In genomic region chr6:154737424-154737823, GRCh38 we compare ENCODE assay signal across 28 cellular contexts. TPM values are rescaled to one million over a fixed set of nuclear protein-coding genes. Genes with fewer than 3 reads are reported as not detected.
A peak's percentile ranks its signal among the peaks of the same experiment; 100 is the strongest.
DNase-seq lines count a peak whose midpoint lies in the region; ATAC-seq, FAIRE-seq and TF ChIP-seq lines count a peak whose summit lies in the region.
"Had no signal": no experiment of that assay in that cellular context is flagged by ENCODE, and none has a peak within 500 bp of the region (broad histone marks: within the 10 kb centered on the region; RNA-seq: fewer than 3 reads in every experiment).

No MANE protein-coding gene starts in this region.

- H4K20me1 ChIP-seq in OCI-LY1 (ENCODE audit: insufficient read depth, low read length) = no peaks in the 10 kb centered on the region
- peaks cover 12 to 14% of the 10 kb centered on the region in 2 experiments for H4K20me1 ChIP-seq in H1 (replicated peaks in 1 of 2; ENCODE audit: control insufficient read depth in 1 of 2, insufficient read depth in 2 of 2, low read length in 2 of 2)

- no peaks in the 10 kb centered on the region for H3F3A ChIP-seq in OCI-LY1 (ENCODE audit: insufficient read depth, low read length)

- no peak overlapping the region for H4K91ac ChIP-seq in H1 (replicated peaks; ENCODE audit: insufficient read length, low read length)
- H4K91ac ChIP-seq in mesenchymal stem cell (ENCODE audit: low read length) = no peak overlapping the region

- no peak for TF ChIP-seq EP300 in H1 (IDR thresholded peaks at IDR 0.05; ENCODE audit: borderline replicate concordance in 1 of 2, low read depth in 2 of 2, low read length in 2 of 2)

- H3K27me3 ChIP-seq in OCI-LY1 (ENCODE audit: insufficient read depth, low read length) = no peaks in the 10 kb centered on the region
- no peaks in the 10 kb centered on the region for H3K27me3 ChIP-seq in H1 (replicated peaks in 1 of 4; ENCODE audit: control insufficient read depth in 3 of 4, extremely low read depth in 1 of 4, insufficient read depth in 3 of 4, low read length in 3 of 4)
- no peaks in the 10 kb centered on the region for H3K27me3 ChIP-seq in gastrocnemius medialis
- H3K27me3 ChIP-seq in mesenchymal stem cell (ENCODE audit: control insufficient read depth in 1 of 2, insufficient read depth in 1 of 2, low read length in 2 of 2) = no peaks in the 10 kb centered on the region
- H3K27me3 ChIP-seq: dorsolateral prefrontal cortex, tibial nerve had no signal

- no peak overlapping the region for H3K56ac ChIP-seq in H1 (replicated peaks; ENCODE audit: insufficient read length, low read depth, low read length)

- FAIRE-seq in H1 (lab: Jason Lieb, UNC) = no peak
- FAIRE-seq: H54, islet of Langerhans had no signal

- intact Hi-C loops in gastrocnemius medialis (cut with DNase I; ENCODE audit: low total_unique reads) = loop anchor here (10.0 kb wide), 1 partner anchor 223 kb away; the partner anchor contains the start of gene CNKSR3

- H2BK5ac ChIP-seq in H1 (ENCODE audit: low read depth, low read length) (no peak overlapping the region), mesenchymal stem cell (ENCODE audit: low read depth, low read length, poor library complexity, severe bottlenecking) (no peak overlapping the region)

- no peak overlapping the region for H3K4me3 Mint-ChIP-seq in activated T-cell treated with anti-CD3 and anti-CD28 coated beads, Interleukin-2, amount 50 U/mL, for 24 hours

- no peak overlapping the region for H3K14ac ChIP-seq in H1 (ENCODE audit: insufficient read length)
- H3K14ac ChIP-seq in mesenchymal stem cell (ENCODE audit: low read length in 2 of 2) = no peak overlapping the region

- H3K27ac ChIP-seq in OCI-LY1 (ENCODE audit: low read depth, low read length, poor library complexity, severe bottlenecking) (no peak overlapping the region), H1 (ENCODE audit: low read depth, low read length) (0 out of 2 replicates have a peak overlapping the region, but pooled peaks have one; percentile 33), gastrocnemius medialis (peak overlapping the region; percentile 48 to 99 (median 52)), mesenchymal stem cell (ENCODE audit: low read length, poor library complexity, severe bottlenecking) (no peak overlapping the region)
- H3K27ac ChIP-seq: dorsolateral prefrontal cortex, RWPE1, tibial nerve had no signal

- H2AFZ ChIP-seq in OCI-LY1 (ENCODE audit: low read length) = no peak overlapping the region
- H2AFZ ChIP-seq in H1 (ENCODE audit: low read length) = no peak overlapping the region
- H2AFZ ChIP-seq in mesenchymal stem cell (ENCODE audit: low read depth, low read length) = no peak overlapping the region

- H3K4me2 ChIP-seq in OCI-LY1 (ENCODE audit: low read length) = peak overlapping the region; percentile 37; the same call in 1 of the 2 replicates
- H3K4me2 ChIP-seq in H1 (ENCODE audit: insufficient read depth in 1 of 2, low read depth in 2 of 2, low read length in 2 of 2) = no peak overlapping the region
- no peak overlapping the region for H3K4me2 ChIP-seq in mesenchymal stem cell (ENCODE audit: low read length, poor library complexity, severe bottlenecking)

- no peak for DNase-seq in activated T-cell treated with anti-CD3 and anti-CD28 coated beads, Interleukin-2, amount 50 U/mL, for 24 hours
- no peak for DNase-seq in activated T-cell treated with anti-CD3 and anti-CD28 coated beads, Interleukin-2, amount 50 U/mL, for 1 hour
- DNase-seq in H1 (ENCODE audit: low read depth in 1 of 2, low spot score in 2 of 2) (no peak), gastrocnemius medialis (no peak), mesenchymal stem cell (no peak), DMS153 (lab: John Stamatoyannopoulos, UW) (no peak)
- DNase-seq: 8988T; activated B cell treated with CpG ODN at 0.5 μM for 24 hours; activated CD4-positive, alpha-beta T cell treated with anti-CD3 and anti-CD28 coated beads, Interleukin-2, amount 50 U/mL, for 4 hours; activated naive CD4-positive, alpha-beta T cell; Calu3; caudate nucleus; dorsolateral prefrontal cortex; EL; foreskin melanocyte; MM.1S; NCI-H2171; NCI-H69; retina; SK-N-SH; stimulated activated naive CD8-positive, alpha-beta T cell treated with anti-CD3 and anti-CD28 coated beads, Interleukin-15, amount 100 ng/mL, for 72 hours; T-helper 9 cell had no signal

- H3K4me3 ChIP-seq in OCI-LY1 (ENCODE audit: low read depth, low read length, poor library complexity, severe bottlenecking) = no peak overlapping the region
- no peak overlapping the region for H3K4me3 ChIP-seq in H1 (ENCODE audit: extremely low read depth in 1 of 4, insufficient read depth in 2 of 4, low read depth in 3 of 4, low read length in 4 of 4)
- H3K4me3 ChIP-seq in gastrocnemius medialis = no peak overlapping the region
- no peak overlapping the region for H3K4me3 ChIP-seq in mesenchymal stem cell (ENCODE audit: insufficient read depth in 1 of 2, low read depth in 1 of 2, low read length in 2 of 2)
- H3K4me3 ChIP-seq: tibial nerve had no signal

- H3K9me3 ChIP-seq in OCI-LY1 (ENCODE audit: low read length) = no peaks in the 10 kb centered on the region
- H3K9me3 ChIP-seq in H1 (ENCODE audit: insufficient read depth in 2 of 2, low read depth in 1 of 2, low read length in 1 of 2) = no peaks in the 10 kb centered on the region
- H3K9me3 ChIP-seq in gastrocnemius medialis = no peaks in the 10 kb centered on the region
- no peaks in the 10 kb centered on the region for H3K9me3 ChIP-seq in mesenchymal stem cell (ENCODE audit: control insufficient read depth, low read length)
- H3K9me3 ChIP-seq: SK-N-SH, tibial nerve had no signal

- H3K23ac ChIP-seq in H1 (ENCODE audit: insufficient read length) (no peak overlapping the region), mesenchymal stem cell (ENCODE audit: low read length in 2 of 2) (peak overlapping the region in 1 of 2 experiments; percentile 72)

- H4K5ac ChIP-seq in H1 (ENCODE audit: insufficient read length, low read depth, low read length) = no peak overlapping the region

- H3K79me1 ChIP-seq in H1 (ENCODE audit: low read depth, low read length) = peaks cover 2% of the 10 kb centered on the region; the same call in 1 of the 2 replicates
- H3K79me1 ChIP-seq in mesenchymal stem cell (replicated peaks; ENCODE audit: low read length, poor library complexity, severe bottlenecking) = no peaks in the 10 kb centered on the region

- H2BK20ac ChIP-seq in H1 (ENCODE audit: low read length) = no peak overlapping the region

- H2BK12ac ChIP-seq in H1 (ENCODE audit: low read depth, low read length) (no peak overlapping the region), mesenchymal stem cell (ENCODE audit: low read length in 2 of 2) (no peak overlapping the region)

- peaks cover 55% of the 10 kb centered on the region for H3K4me1 ChIP-seq in OCI-LY1 (ENCODE audit: insufficient read depth, low read length, severe bottlenecking)
- H3K4me1 ChIP-seq in H1 (replicated peaks in 1 of 4; ENCODE audit: control insufficient read depth in 3 of 4, insufficient read depth in 4 of 4, low read length in 3 of 4) = peaks cover 2 to 6% (median 4%) of the 10 kb centered on the region in 4 experiments
- H3K4me1 ChIP-seq in gastrocnemius medialis = peaks cover 78% of the 10 kb centered on the region in 2 donors
- peaks cover 14% of the 10 kb centered on the region for H3K4me1 ChIP-seq in mesenchymal stem cell (ENCODE audit: control insufficient read depth, insufficient read depth, low read depth, low read length)

- H3K23me2 ChIP-seq in H1 (ENCODE audit: low read depth, low read length) = peaks cover 2% of the 10 kb centered on the region; the same call in 1 of the 2 replicates

- H3K9me2 ChIP-seq in OCI-LY1 (ENCODE audit: low read depth, low read length) = no peaks in the 10 kb centered on the region
- H3K9me2 ChIP-seq: SK-N-SH had no signal

- H4K8ac ChIP-seq in H1 (ENCODE audit: extremely low read depth, insufficient read depth, low read length) (peak overlapping the region; percentile 41; the same call in 1 of the 2 replicates), mesenchymal stem cell (ENCODE audit: low read length) (no peak overlapping the region)

- no peaks in the 10 kb centered on the region for H3K27me3 Mint-ChIP-seq in activated T-cell treated with anti-CD3 and anti-CD28 coated beads, Interleukin-2, amount 50 U/mL, for 24 hours
- H3K27me3 Mint-ChIP-seq: activated B cell treated with CpG ODN at 0.5 μM for 24 hours; stimulated activated naive CD8-positive, alpha-beta T cell treated with anti-CD3 and anti-CD28 coated beads, Interleukin-15, amount 100 ng/mL, for 72 hours had no signal

- ATAC-seq in gastrocnemius medialis (no peak), HG03442 (IDR thresholded peaks at IDR 0.05; ENCODE audit: unreplicated experiment) (no peak)
- ATAC-seq: stimulated activated naive CD8-positive, alpha-beta T cell treated with anti-CD3 and anti-CD28 coated beads, Interleukin-15, amount 100 ng/mL, for 72 hours had no signal

- H2AK5ac ChIP-seq in H1 (ENCODE audit: low read depth, low read length) (no peak overlapping the region), mesenchymal stem cell (ENCODE audit: low read length, severe bottlenecking) (no peak overlapping the region)

- TF ChIP-seq CTCF in OCI-LY1 (IDR thresholded peaks at IDR 0.05; ENCODE audit: low read length) (no peak), H1 (IDR thresholded peaks at IDR 0.05; ENCODE audit: control extremely low read depth in 1 of 3, insufficient read depth in 1 of 3, low read depth in 1 of 3, low read length in 3 of 3) (no peak), gastrocnemius medialis (IDR thresholded peaks at IDR 0.05 in 4 of 5, conservative IDR thresholded peaks at IDR 0.05 in 1 of 5) (no peak)

- TF ChIP-seq RAD21 in H1 (IDR thresholded peaks at IDR 0.05 in 1 of 2, conservative IDR thresholded peaks at IDR 0.05 in 1 of 2; ENCODE audit: low read depth in 2 of 2, low read length in 2 of 2) = no peak

- H3K4me1 Mint-ChIP-seq in activated T-cell treated with anti-CD3 and anti-CD28 coated beads, Interleukin-2, amount 50 U/mL, for 24 hours (ENCODE audit: low read depth) = peaks cover 72% of the 10 kb centered on the region

- peaks cover 61% of the 10 kb centered on the region for H3K36me3 Mint-ChIP-seq in activated T-cell treated with anti-CD3 and anti-CD28 coated beads, Interleukin-2, amount 50 U/mL, for 24 hours (ENCODE audit: low read depth)

- in situ Hi-C loops in gastrocnemius medialis (cut with MboI; ENCODE audit: low sequenced_read_pairs in 4 of 4) = loop anchor here in 2 of 4 donors (10.0 to 25.0 kb wide), 2 partner anchors 67 to 1750 kb away; partner anchors contain the start of gene FBXO5 (in 1 of the 2)

- 92% methylated on average over 9 of the region's 9 CpGs; no CpG with 5 or more reads in 1 of the 2 experiments for WGBS in H1 (ENCODE audit: extremely low coverage in 1 of 2, insufficient coverage in 1 of 2, insufficient read length in 1 of 2, insufficient replicate concordance in 2 of 2, low coverage in 1 of 2, low lambda C conversion rate in 2 of 2, missing lambda C conversion rate in 1 of 2), 2 experiments
- WGBS in mesenchymal stem cell = over 99% methylated on average over 8 of the region's 9 CpGs

- H3K18ac ChIP-seq in H1 (ENCODE audit: extremely low read depth, low read length) (no peak overlapping the region), mesenchymal stem cell (ENCODE audit: low read depth in 1 of 2, low read length in 2 of 2) (no peak overlapping the region)

- H2BK15ac ChIP-seq in H1 (ENCODE audit: low read length) (no peak overlapping the region), mesenchymal stem cell (ENCODE audit: low read depth, poor library complexity, severe bottlenecking) (no peak overlapping the region)

- TF ChIP-seq POLR2A in H1 (IDR thresholded peaks at IDR 0.05; ENCODE audit: control extremely low read depth in 1 of 2, low read depth in 2 of 2, low read length in 2 of 2) (0 out of 3 replicates have a peak, but pooled peaks of 1 of the 2 experiments have one; percentile 25), gastrocnemius medialis (IDR thresholded peaks at IDR 0.05) (no peak)

- H3K9ac ChIP-seq in OCI-LY1 (ENCODE audit: low read length) (no peak overlapping the region), H1 (replicated peaks in 1 of 4; ENCODE audit: extremely low read depth in 1 of 4, low read depth in 3 of 4, low read length in 3 of 4) (no peak overlapping the region), mesenchymal stem cell (ENCODE audit: low read length) (no peak overlapping the region)
- H3K9ac ChIP-seq: SK-N-SH had no signal

- H3K36me3 ChIP-seq in OCI-LY1 (ENCODE audit: insufficient read depth, low read length) = peaks cover 32% of the 10 kb centered on the region
- peaks cover 0 to 8% (median 0%) of the 10 kb centered on the region in 4 experiments; a peak in 1 of 8 replicates for H3K36me3 ChIP-seq in H1 (ENCODE audit: control insufficient read depth in 2 of 4, insufficient read depth in 4 of 4, low read length in 3 of 4)
- no peaks in the 10 kb centered on the region for H3K36me3 ChIP-seq in gastrocnemius medialis
- peaks cover 5 to 19% of the 10 kb centered on the region in 2 experiments for H3K36me3 ChIP-seq in mesenchymal stem cell (ENCODE audit: control insufficient read depth in 1 of 2, insufficient read depth in 2 of 2, low read depth in 1 of 2, low read length in 2 of 2)

- CTCF ChIA-PET in H1 (lab: Charles Lee; ENCODE audit: partially characterized antibody) = interaction anchor here (0.8 to 1.5 kb wide), 3 partner anchors 11 to 20 kb away, joined by 3 to 4 read pairs (median 3); no protein-coding TSS in a partner anchor

- H3K79me2 ChIP-seq in OCI-LY1 (ENCODE audit: insufficient read depth, low read length) = peaks cover 85% of the 10 kb centered on the region
- peaks cover 54 to 83% of the 10 kb centered on the region in 2 experiments for H3K79me2 ChIP-seq in H1 (ENCODE audit: control insufficient read depth in 1 of 2, insufficient read depth in 2 of 2, low read length in 2 of 2)

- POLR2A ChIA-PET in H1 (lab: Charles Lee; ENCODE audit: partially characterized antibody) = interaction anchor here (0.7 to 6.3 kb wide), 9 partner anchors 11 to 171 kb away, joined by 3 to 65 read pairs (median 4); no protein-coding TSS in a partner anchor

- H3K9me3 Mint-ChIP-seq in activated T-cell treated with anti-CD3 and anti-CD28 coated beads, Interleukin-2, amount 50 U/mL, for 24 hours = no peaks in the 10 kb centered on the region
- H3K9me3 Mint-ChIP-seq: activated B cell treated with CpG ODN at 0.5 μM for 24 hours; stimulated activated naive CD8-positive, alpha-beta T cell treated with anti-CD3 and anti-CD28 coated beads, Interleukin-15, amount 100 ng/mL, for 72 hours had no signal

- no peak overlapping the region for H3K4ac ChIP-seq in H1 (replicated peaks; ENCODE audit: insufficient read length, low read depth, low read length)
- H3K4ac ChIP-seq in mesenchymal stem cell (ENCODE audit: low read depth in 1 of 2, low read length in 2 of 2) = no peak overlapping the region

- H2BK120ac ChIP-seq in H1 (replicated peaks; ENCODE audit: low read depth, low read length) (no peak overlapping the region), mesenchymal stem cell (ENCODE audit: low read depth, low read length) (no peak overlapping the region)

- H3K27ac Mint-ChIP-seq in activated T-cell treated with anti-CD3 and anti-CD28 coated beads, Interleukin-2, amount 50 U/mL, for 24 hours = peak overlapping the region; percentile 38
- H3K27ac Mint-ChIP-seq: activated B cell treated with CpG ODN at 0.5 μM for 24 hours had no signal

RNA-seq across cellular contexts. Expression of gene SCAF8, which starts 4.2 kb away (rescaled TPM):
- total RNA-seq in H1 (2021; fragmentation: NEBNext Ultra II Directional; extraction: Animal tissue kit (Norgen Biotek cat#: 25700)) = 45.5 and 46.3 TPM in 2 replicates
- polyA plus RNA-seq in H1 (2011; rRNA removed) = 16.0 and 20.3 TPM in 2 replicates
- 18.4 TPM for polyA plus RNA-seq in H1 (2011; cell fraction: cytosol; rRNA removed)
- 26.4 TPM for polyA plus RNA-seq in H1 (2011; cell fraction: nucleus; rRNA removed)
- 20.9 to 25.5 TPM (median 23.8 TPM) in 4 replicates for polyA plus RNA-seq in H1 (2012, experiment 1 of 2)
- polyA plus RNA-seq in H1 (2012, experiment 2 of 2) = 1.9 TPM
- polyA plus RNA-seq in H1 (2013, experiment 1 of 2) = 27.6 TPM
- 24.7 TPM for polyA plus RNA-seq in H1 (2013, experiment 2 of 2)
- polyA minus RNA-seq in H1 (2011; rRNA and poly(A)+ RNA removed) = 40.5 and 45.4 TPM in 2 replicates
- polyA minus RNA-seq in H1 (2011; cell fraction: cytosol; rRNA and poly(A)+ RNA removed) = 27.2 TPM
- polyA minus RNA-seq in H1 (2011; cell fraction: nucleus; rRNA and poly(A)+ RNA removed) = 63.6 TPM
- 10 to 100 TPM; 33.8 to 49.3 (median 41.7) TPM for total RNA-seq in gastrocnemius medialis
- 18.9 TPM for polyA plus RNA-seq in mesenchymal stem cell (2013, experiment 1 of 2)
- 18.8 TPM for polyA plus RNA-seq in mesenchymal stem cell (2013, experiment 2 of 2)

Comparison
In these comparisons a context has a peak if more than half of its experiments do, and no peak if none do; other contexts are left out.
1. H3K27ac ChIP-seq: peak in H1 (single experiment) and gastrocnemius medialis (4 of 4); none in OCI-LY1 (single experiment) and mesenchymal stem cell (single experiment).